ENCODE assay signal across 8 cellular contexts in the genomic region with DNA sequence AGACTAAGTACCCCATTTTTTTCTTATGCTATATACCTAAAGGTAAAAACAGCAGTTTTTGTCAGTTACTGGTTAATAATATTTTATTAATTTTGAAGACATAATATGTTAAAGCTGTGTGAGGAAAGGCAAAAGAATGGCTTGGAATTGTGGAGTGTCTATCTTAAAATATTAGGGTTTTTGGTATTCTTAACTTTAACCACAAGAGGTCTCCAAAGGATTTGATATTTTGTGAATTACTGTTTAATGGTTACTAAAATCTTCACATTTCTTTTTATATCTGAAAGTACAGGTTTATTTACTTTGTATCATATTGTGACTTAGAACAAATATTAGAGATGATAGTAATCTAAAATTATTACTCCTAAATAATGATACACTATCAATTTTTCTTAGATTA. TPM values are rescaled to one million over a fixed set of nuclear protein-coding genes. Genes with fewer than 3 reads are reported as not detected.
DNase-seq lines count a peak whose midpoint lies in the region; ATAC-seq, FAIRE-seq and TF ChIP-seq lines count a peak whose summit lies in the region.

No MANE protein-coding gene starts in this region.

- no peak overlapping the region for H3K9ac ChIP-seq in K562 (ENCODE audit: insufficient read depth in 1 of 2, low read depth in 2 of 2, low read length in 2 of 2)

- H3K4me1 ChIP-seq in K562 (replicated peaks in 1 of 2; ENCODE audit: control insufficient read depth in 2 of 2, insufficient read depth in 2 of 2, low read length in 2 of 2) = no peaks in the 10 kb centered on the region

- peak; percentile 19 for DNase-seq in CD1c-positive myeloid dendritic cell (ENCODE audit: extremely low spot score)
- DNase-seq in K562 (ENCODE audit: extremely low read depth in 1 of 4, low spot score in 3 of 4) = no peak
- peak; percentile 38 for DNase-seq in medulla oblongata (ENCODE audit: extremely low spot score)
- DNase-seq in activated CD4-positive, alpha-beta T cell treated with anti-CD3 and anti-CD28 coated beads for 1 hour = no peak

- no peak for FAIRE-seq in K562 (lab: Jason Lieb, UNC)

- H3K27me3 ChIP-seq in K562 (ENCODE audit: control insufficient read depth in 2 of 2, insufficient read depth in 2 of 2, low read length in 2 of 2) = no peaks in the 10 kb centered on the region

- H3K79me2 ChIP-seq in K562 (ENCODE audit: control insufficient read depth, insufficient read depth, low read length) = no peaks in the 10 kb centered on the region

- ATAC-seq in K562 (0 out of 3 replicates have a peak, but pooled peaks have one; percentile 42), HG02588 (IDR thresholded peaks at IDR 0.05; ENCODE audit: unreplicated experiment) (no peak), GM21737 (IDR thresholded peaks at IDR 0.05; ENCODE audit: unreplicated experiment) (no peak), HG02798 (IDR thresholded peaks at IDR 0.05; ENCODE audit: poor library complexity, unreplicated experiment) (no peak)

- no peak overlapping the region for H2AFZ ChIP-seq in K562 (ENCODE audit: low read depth, low read length)

- no peak overlapping the region for H3K4me2 ChIP-seq in K562 (ENCODE audit: insufficient read depth, low read length)

- TF ChIP-seq RAD21 in Ishikawa (IDR thresholded peaks at IDR 0.05; ENCODE audit: low read depth) = peak; percentile 14; the same call in 1 of the 2 replicates
- TF ChIP-seq RAD21 in K562 (CRISPR knock-in tag; conservative IDR thresholded peaks at IDR 0.05 in 1 of 2, IDR thresholded peaks at IDR 0.05 in 1 of 2) = peak; percentile 54 to 62

- no peaks in the 10 kb centered on the region for H4K20me1 ChIP-seq in K562 (replicated peaks; ENCODE audit: control insufficient read depth, insufficient read depth, low read length)

- intact Hi-C loops in K562 (cut with micrococcal nuclease) = loop anchor here (1.0 to 10.0 kb wide), 4 partner anchors 248 to 511 kb away; no protein-coding TSS in a partner anchor

- H3K36me3 ChIP-seq in K562 (ENCODE audit: control insufficient read depth, insufficient read depth, low read length) = peaks cover 5% of the 10 kb centered on the region; the same call in 2 of the 3 replicates

- TF ChIP-seq CTCF in K562 (IDR thresholded peaks at IDR 0.05 in 2 of 3, conservative IDR thresholded peaks at IDR 0.05 in 1 of 3; ENCODE audit: insufficient read depth in 2 of 3, low read depth in 1 of 3, low read length in 3 of 3) = peak in 2 of 3 experiments; percentile 18 to 51; a peak in 3 of 6 replicates

- no peak overlapping the region for H3K27ac ChIP-seq in K562 (ENCODE audit: extremely low read depth, low read depth, low read length)

- in situ Hi-C loops in K562 (cut with MboI) = loop anchor here (10.0 kb wide), 1 partner anchor 508 kb away; no protein-coding TSS in a partner anchor

- TF ChIP-seq EP300 in Ishikawa (IDR thresholded peaks at IDR 0.05; ENCODE audit: borderline replicate concordance) = no peak
- no peak for TF ChIP-seq EP300 in K562 (IDR thresholded peaks at IDR 0.05; ENCODE audit: low read length)

- no peaks in the 10 kb centered on the region for H3K9me1 ChIP-seq in K562 (ENCODE audit: control insufficient read depth, insufficient read depth, low read length)

- POLR2A ChIA-PET in K562 (lab: Yijun Ruan, JAX) = interaction anchor here (0.8 kb wide), 1 partner anchor 459 kb away, joined by 3 read pairs; no protein-coding TSS in a partner anchor

- TF ChIP-seq POLR2A in K562 (conservative IDR thresholded peaks at IDR 0.05) = no peak

- CTCF ChIA-PET in K562 (lab: Yijun Ruan, JAX; ENCODE audit: low intra/inter-chr PET ratio) = interaction anchor here (0.9 to 1.6 kb wide), 2 partner anchors 422 to 509 kb away, joined by 3 to 9 read pairs; no protein-coding TSS in a partner anchor

- no TSS peak for BruUV-seq in K562 (replicated peaks; lab: Mats Ljungman, UMichigan)

- H3K9me3 ChIP-seq in K562 (replicated peaks; ENCODE audit: control insufficient read depth, insufficient read depth, low read depth, low read length) = no peaks in the 10 kb centered on the region

- H3K4me3 ChIP-seq in K562 = no peak overlapping the region

TF ChIP-seq in Ishikawa, 13 proteins besides CTCF, POLR2A, EP300 and RAD21:
- TF ChIP-seq, protein P1, sequence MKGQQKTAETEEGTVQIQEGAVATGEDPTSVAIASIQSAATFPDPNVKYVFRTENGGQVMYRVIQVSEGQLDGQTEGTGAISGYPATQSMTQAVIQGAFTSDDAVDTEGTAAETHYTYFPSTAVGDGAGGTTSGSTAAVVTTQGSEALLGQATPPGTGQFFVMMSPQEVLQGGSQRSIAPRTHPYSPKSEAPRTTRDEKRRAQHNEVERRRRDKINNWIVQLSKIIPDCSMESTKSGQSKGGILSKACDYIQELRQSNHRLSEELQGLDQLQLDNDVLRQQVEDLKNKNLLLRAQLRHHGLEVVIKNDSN (IDR thresholded peaks at IDR 0.05) = no peak
- TF ChIP-seq ZBTB7A (IDR thresholded peaks at IDR 0.05; ENCODE audit: low read depth) = no peak
- no peak for TF ChIP-seq CEBPB (IDR thresholded peaks at IDR 0.05)
- no peak for TF ChIP-seq TCF12 (IDR thresholded peaks at IDR 0.05; ENCODE audit: low read depth)
- TF ChIP-seq, protein P2, sequence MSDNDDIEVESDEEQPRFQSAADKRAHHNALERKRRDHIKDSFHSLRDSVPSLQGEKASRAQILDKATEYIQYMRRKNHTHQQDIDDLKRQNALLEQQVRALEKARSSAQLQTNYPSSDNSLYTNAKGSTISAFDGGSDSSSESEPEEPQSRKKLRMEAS (IDR thresholded peaks at IDR 0.05) = no peak
- TF ChIP-seq NFIC (IDR thresholded peaks at IDR 0.05) = no peak
- TF ChIP-seq TEAD4 (IDR thresholded peaks at IDR 0.05) = no peak
- no peak for TF ChIP-seq TAF1 (IDR thresholded peaks at IDR 0.05; ENCODE audit: low read depth)

TF ChIP-seq in K562, 482 proteins besides CTCF, POLR2A, EP300 and RAD21 (continues in another document):
- TF ChIP-seq C11orf30 (IDR thresholded peaks at IDR 0.05; ENCODE audit: low read depth) (no peak), SAFB (IDR thresholded peaks at IDR 0.05; ENCODE audit: borderline replicate concordance, low read depth, low read length) (no peak), MTA3 (IDR thresholded peaks at IDR 0.05; ENCODE audit: borderline replicate concordance) (no peak), CAMTA2 (CRISPR knock-in tag; conservative IDR thresholded peaks at IDR 0.05) (no peak), ZNF507 (tag; conservative IDR thresholded peaks at IDR 0.05) (no peak), CBX1 (IDR thresholded peaks at IDR 0.05; ENCODE audit: low read depth) (no peak), BRCA1 (IDR thresholded peaks at IDR 0.05) (no peak), BRCA1 (CRISPR knock-in tag; IDR thresholded peaks at IDR 0.05) (no peak), CHD2 (IDR thresholded peaks at IDR 0.05; ENCODE audit: low read depth, low read length) (no peak)
- TF ChIP-seq, protein P3, sequence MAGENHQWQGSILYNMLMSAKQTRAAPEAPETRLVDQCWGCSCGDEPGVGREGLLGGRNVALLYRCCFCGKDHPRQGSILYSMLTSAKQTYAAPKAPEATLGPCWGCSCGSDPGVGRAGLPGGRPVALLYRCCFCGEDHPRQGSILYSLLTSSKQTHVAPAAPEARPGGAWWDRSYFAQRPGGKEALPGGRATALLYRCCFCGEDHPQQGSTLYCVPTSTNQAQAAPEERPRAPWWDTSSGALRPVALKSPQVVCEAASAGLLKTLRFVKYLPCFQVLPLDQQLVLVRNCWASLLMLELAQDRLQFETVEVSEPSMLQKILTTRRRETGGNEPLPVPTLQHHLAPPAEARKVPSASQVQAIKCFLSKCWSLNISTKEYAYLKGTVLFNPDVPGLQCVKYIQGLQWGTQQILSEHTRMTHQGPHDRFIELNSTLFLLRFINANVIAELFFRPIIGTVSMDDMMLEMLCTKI (IDR thresholded peaks at IDR 0.05; ENCODE audit: partially characterized antibody) = no peak

RNA-seq across cellular contexts. Expression of a gene that starts 32.0 kb away (rescaled TPM):
- 32.3 and 75.2 TPM in 2 replicates for total RNA-seq in K562 (2011; cell fraction: chromatin; rRNA removed; ENCODE audit: low replicate concordance)
- 16.5 and 27.2 TPM in 2 replicates for total RNA-seq in K562 (2011; cell fraction: nucleolus; rRNA removed)
- 34.6 and 72.8 TPM in 2 replicates for total RNA-seq in K562 (2011; cell fraction: nucleoplasm; rRNA removed)
- total RNA-seq in K562 (2014; rRNA removed) (68.3 and 70.4 TPM in 2 replicates), K562 (2014; rRNA removed; fragmentation: Illumina TruSeq; extraction: Trizol) (106 and 111 TPM in 2 replicates), K562 (2015; rRNA removed; fragmentation: Illumina TruSeq; extraction: Trizol) (92.2 and 103 TPM in 2 replicates), K562 (2021) (76.1 and 76.4 TPM in 2 replicates)
- polyA plus RNA-seq in K562 (2011; rRNA removed) (106 and 139 TPM in 2 replicates), K562 (2014; fragmentation: Illumina TruSeq; extraction: Trizol) (131 and 176 TPM in 2 replicates), K562 (2014; fragmentation: Nextera tagmentation; extraction: Ambion mirVana) (10 to 100 TPM; 45.6 to 80.6 TPM), K562 (2014; rRNA removed) (97.7 and 101 TPM in 2 replicates)
- polyA plus RNA-seq in K562 (2011; cell fraction: cytosol; rRNA removed) = 39.9 and 72.7 TPM in 2 replicates
- polyA plus RNA-seq in K562 (2011; cell fraction: nucleus; rRNA removed) = 37.6 and 52.2 TPM in 2 replicates
- polyA plus RNA-seq in K562 (2012) = 74.7 and 88.4 TPM in 2 replicates
- polyA minus RNA-seq in K562 (2011; rRNA and poly(A)+ RNA removed) = 70.7 and 82.9 TPM in 2 replicates
- polyA minus RNA-seq in K562 (2011; cell fraction: cytosol; rRNA and poly(A)+ RNA removed) = 71.4 and 75.6 TPM in 2 replicates
- 16.4 and 29.2 TPM in 2 replicates for polyA minus RNA-seq in K562 (2011; cell fraction: nucleus; rRNA and poly(A)+ RNA removed)

RNA-seq across cellular contexts. Expression of a gene that starts 32.3 kb away (rescaled TPM):
- 14.2 and 39.1 TPM in 2 replicates for total RNA-seq in K562 (2011; cell fraction: chromatin; rRNA removed; ENCODE audit: low replicate concordance)
- 8.7 and 11.2 TPM in 2 replicates for total RNA-seq in K562 (2011; cell fraction: nucleolus; rRNA removed)
- total RNA-seq in K562 (2011; cell fraction: nucleoplasm; rRNA removed) = 14.4 and 16.0 TPM in 2 replicates
- total RNA-seq in K562 (2014; rRNA removed) (9.3 and 11.1 TPM in 2 replicates), K562 (2014; rRNA removed; fragmentation: Illumina TruSeq; extraction: Trizol) (16.3 and 19.6 TPM in 2 replicates), K562 (2015; rRNA removed; fragmentation: Illumina TruSeq; extraction: Trizol) (15.4 and 17.2 TPM in 2 replicates), K562 (2021) (14.3 and 14.9 TPM in 2 replicates)
- polyA plus RNA-seq in K562 (2011; rRNA removed) (10.7 and 13.2 TPM in 2 replicates), K562 (2014; fragmentation: Illumina TruSeq; extraction: Trizol) (11.5 and 14.5 TPM in 2 replicates), K562 (2014; fragmentation: Nextera tagmentation; extraction: Ambion mirVana) (1 to 10 TPM; 3.9 to 5.3 TPM), K562 (2014; rRNA removed) (7.8 and 7.9 TPM in 2 replicates)
- polyA plus RNA-seq in K562 (2011; cell fraction: cytosol; rRNA removed) = 2.6 and 4.6 TPM in 2 replicates
- polyA plus RNA-seq in K562 (2011; cell fraction: nucleus; rRNA removed) = 3.4 and 4.0 TPM in 2 replicates
- 10.3 and 11.0 TPM in 2 replicates for polyA plus RNA-seq in K562 (2012)
- 29.2 and 35.2 TPM in 2 replicates for polyA minus RNA-seq in K562 (2011; rRNA and poly(A)+ RNA removed)
- 6.8 and 12.7 TPM in 2 replicates for polyA minus RNA-seq in K562 (2011; cell fraction: cytosol; rRNA and poly(A)+ RNA removed)
- polyA minus RNA-seq in K562 (2011; cell fraction: nucleus; rRNA and poly(A)+ RNA removed) = 13.7 and 24.5 TPM in 2 replicates

Comparison
In these comparisons a context has a peak if more than half of its experiments do, and no peak if none do; other contexts are left out.
1. DNase-seq: peak in CD1c-positive myeloid dendritic cell (single experiment) and medulla oblongata (single experiment); none in K562 (0 of 4) and activated CD4-positive, alpha-beta T cell treated with anti-CD3 and anti-CD28 coated beads for 1 hour (single experiment).